In the genomic region with DNA sequence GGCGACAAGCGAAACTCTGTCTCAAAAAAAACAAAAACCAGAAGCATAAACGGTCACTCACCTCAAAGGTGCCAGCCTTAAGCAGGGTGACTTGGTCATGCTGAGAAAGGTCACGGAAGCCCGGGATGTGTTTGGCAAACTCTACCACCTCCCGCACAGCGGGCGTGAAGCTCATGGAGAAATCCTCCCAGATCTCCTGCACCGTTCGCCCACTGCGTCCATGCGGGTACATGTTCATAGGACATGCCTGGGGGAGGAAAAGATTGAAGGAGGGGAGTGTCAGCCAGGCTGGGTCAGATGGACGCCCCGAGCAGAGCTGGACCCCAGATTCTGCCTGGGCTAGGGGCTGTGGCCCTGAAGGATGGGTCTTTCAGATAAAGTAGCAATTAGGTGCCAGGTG, we compare ENCODE assay signal across 11 cellular contexts. TPM values are rescaled to one million over a fixed set of nuclear protein-coding genes. Genes with fewer than 3 reads are reported as not detected.
DNase-seq lines count a peak whose midpoint lies in the region; ATAC-seq lines count a peak whose summit lies in the region.
"Had no signal": no experiment of that assay in that cellular context is flagged by ENCODE, and none has a peak within 500 bp of the region (broad histone marks: within the 10 kb centered on the region; RNA-seq: fewer than 3 reads in every experiment).

No MANE protein-coding gene starts in this region.

- H3K27me3 Mint-ChIP-seq in IgD-negative memory B cell: no peaks in the 10 kb centered on the region
- no peaks in the 10 kb centered on the region for H3K27me3 Mint-ChIP-seq in activated T-helper 17 cell treated with anti-CD3 and anti-CD28 coated beads, Interleukin-2, amount 50 U/mL, for 72 hours

- peak overlapping the region in 2 of 4 donors; percentile 25 to 86 for H3K4me3 Mint-ChIP-seq in IgD-negative memory B cell
- peak overlapping the region; percentile 97 for H3K4me3 Mint-ChIP-seq in activated T-helper 17 cell treated with anti-CD3 and anti-CD28 coated beads, Interleukin-2, amount 50 U/mL, for 72 hours

- H3K27ac ChIP-seq in substantia nigra (ENCODE audit: low read depth, low read length, poor library complexity, severe bottlenecking): peak overlapping the region; percentile 50

- H3K36me3 Mint-ChIP-seq in IgD-negative memory B cell: peaks cover 4% of the 10 kb centered on the region
- peaks cover 76% of the 10 kb centered on the region for H3K36me3 Mint-ChIP-seq in activated T-helper 17 cell treated with anti-CD3 and anti-CD28 coated beads, Interleukin-2, amount 50 U/mL, for 72 hours (ENCODE audit: low read depth)

- intact Hi-C loops in left colon (cut with DNase I, micrococcal nuclease): no loop called here

- no peak for ATAC-seq in activated T-helper 17 cell treated with anti-CD3 and anti-CD28 coated beads, Interleukin-2, amount 50 U/mL, for 72 hours (replicated peaks)
- ATAC-seq in left colon: no peak

- peaks cover 17 to 39% (median 33%) of the 10 kb centered on the region in 3 donors for H3K4me1 Mint-ChIP-seq in IgD-negative memory B cell
- H3K4me1 Mint-ChIP-seq in activated T-helper 17 cell treated with anti-CD3 and anti-CD28 coated beads, Interleukin-2, amount 50 U/mL, for 72 hours: peaks cover 40% of the 10 kb centered on the region

- H3K9me3 Mint-ChIP-seq in IgD-negative memory B cell: no peaks in the 10 kb centered on the region
- no peaks in the 10 kb centered on the region for H3K9me3 Mint-ChIP-seq in activated T-helper 17 cell treated with anti-CD3 and anti-CD28 coated beads, Interleukin-2, amount 50 U/mL, for 72 hours

- H3K27ac Mint-ChIP-seq in IgD-negative memory B cell: peak overlapping the region; percentile 74 to 83 (median 76)
- H3K27ac Mint-ChIP-seq in activated T-helper 17 cell treated with anti-CD3 and anti-CD28 coated beads, Interleukin-2, amount 50 U/mL, for 72 hours: peak overlapping the region; percentile 86

- DNase-seq in left colon: peak; percentile 33 to 35
- no peak for DNase-seq in substantia nigra (lab: John Stamatoyannopoulos, UW)
- no peak for DNase-seq in 8988T
- no peak for DNase-seq in kidney glomerular epithelial cell (lab: John Stamatoyannopoulos, UW)
- no peak for DNase-seq in GF-D8 (lab: John Stamatoyannopoulos, UW)
- DNase-seq: activated CD4-positive, alpha-beta T cell treated with anti-CD3 and anti-CD28 coated beads for 4 hours; activated naive CD4-positive, alpha-beta T cell; effector CD8-positive, alpha-beta T cell; NCI-H1417 had no signal

RNA-seq across cellular contexts. Expression of gene NR1D1, which starts 5.5 kb away (rescaled TPM):
- polyA plus RNA-seq in IgD-negative memory B cell: 3.6 TPM
- total RNA-seq in activated T-helper 17 cell treated with anti-CD3 and anti-CD28 coated beads, Interleukin-2, amount 50 U/mL, for 72 hours: 10 to 100 TPM; 12.2 to 21.8 TPM
- 10 to 100 TPM; 16.9 to 19.8 TPM for total RNA-seq in left colon

RNA-seq across cellular contexts. Expression of gene MSL1, which starts 26.9 kb away (rescaled TPM):
- polyA plus RNA-seq in IgD-negative memory B cell: 10.1 TPM
- total RNA-seq in activated T-helper 17 cell treated with anti-CD3 and anti-CD28 coated beads, Interleukin-2, amount 50 U/mL, for 72 hours: 100 to 1,000 TPM in 1 of 2 donors, 10 to 100 TPM in 1; 80.5 to 114 TPM
- 10 to 100 TPM; 77.4 to 82.0 TPM for total RNA-seq in left colon

RNA-seq across cellular contexts. Expression of gene THRA, which starts 32.1 kb away (rescaled TPM):
- polyA plus RNA-seq in IgD-negative memory B cell: 4.6 TPM
- total RNA-seq in activated T-helper 17 cell treated with anti-CD3 and anti-CD28 coated beads, Interleukin-2, amount 50 U/mL, for 72 hours: 10 to 100 TPM; 10.3 to 14.4 TPM
- total RNA-seq in left colon: 10 to 100 TPM; 48.4 to 56.3 TPM

RNA-seq across cellular contexts. Expression of gene MED24, which starts 40.7 kb away (rescaled TPM):
- 51.9 TPM for polyA plus RNA-seq in IgD-negative memory B cell
- 100 to 1,000 TPM in 1 of 2 donors, 10 to 100 TPM in 1; 83.5 to 140 TPM for total RNA-seq in activated T-helper 17 cell treated with anti-CD3 and anti-CD28 coated beads, Interleukin-2, amount 50 U/mL, for 72 hours
- 100 to 1,000 TPM in 1 of 2 donors, 10 to 100 TPM in 1; 63.4 to 108 TPM for total RNA-seq in left colon

RNA-seq across cellular contexts. Expression of gene CASC3, which starts 45.5 kb away (rescaled TPM):
- polyA plus RNA-seq in IgD-negative memory B cell: 49.9 TPM
- total RNA-seq in activated T-helper 17 cell treated with anti-CD3 and anti-CD28 coated beads, Interleukin-2, amount 50 U/mL, for 72 hours: 100 to 1,000 TPM; 110 to 244 TPM
- 10 to 100 TPM; 56.2 to 58.9 TPM for total RNA-seq in left colon

Comparison
In these comparisons a context has a peak if more than half of its experiments do, and no peak if none do; other contexts are left out.
1. DNase-seq: peak in left colon (2 of 2); none in substantia nigra (0 of 49), 8988T (single experiment), kidney glomerular epithelial cell (single experiment) and GF-D8 (single experiment).